In the genomic region with DNA sequence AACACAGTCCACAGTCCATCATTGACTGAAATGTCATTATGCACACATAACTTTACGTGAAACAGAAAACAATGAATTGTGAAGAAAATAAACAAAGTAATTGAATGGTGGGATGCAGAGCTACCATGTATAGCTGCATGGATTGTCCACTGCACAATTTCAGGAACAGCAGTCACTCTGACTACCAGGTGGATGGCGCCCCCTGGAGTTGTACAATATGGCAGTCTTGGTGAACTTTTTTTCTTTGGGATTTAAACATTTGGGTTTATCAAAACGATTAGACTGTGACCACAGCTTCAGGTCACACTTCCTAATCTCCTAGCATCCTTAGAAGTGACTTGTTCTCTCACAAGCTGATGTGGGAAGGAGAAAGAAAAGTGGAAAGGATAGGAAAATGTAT, we compare ENCODE assay signal across 8 cellular contexts. TPM values are rescaled to one million over a fixed set of nuclear protein-coding genes. Genes with fewer than 3 reads are reported as not detected.
DNase-seq lines count a peak whose midpoint lies in the region; ATAC-seq and TF ChIP-seq lines count a peak whose summit lies in the region.

No MANE protein-coding gene starts in this region.

- TF ChIP-seq CTCF in HEK293 (tag by site-specific recombination; IDR thresholded peaks at IDR 0.05) (no peak), heart left ventricle (IDR thresholded peaks at IDR 0.05) (peak; percentile 33 to 69 (median 61))

- no peaks in the 10 kb centered on the region for H3K4me1 ChIP-seq in HEK293 (ENCODE audit: control insufficient read depth, insufficient read depth, low read length)
- H3K4me1 ChIP-seq in heart left ventricle, result peaks cover 0 to 11% (median 0%) of the 10 kb centered on the region in 12 donors

- H3K9me3 ChIP-seq in HEK293 (ENCODE audit: control insufficient read depth, insufficient read depth, low read depth, low read length), result no peaks in the 10 kb centered on the region
- no peaks in the 10 kb centered on the region for H3K9me3 ChIP-seq in heart left ventricle

- H3K27ac ChIP-seq in HEK293 (ENCODE audit: extremely low read depth, low read depth, low read length) (no peak overlapping the region), heart left ventricle (no peak overlapping the region)

- no peak for ATAC-seq in heart left ventricle
- no peak for ATAC-seq in HG02610 (IDR thresholded peaks at IDR 0.05; ENCODE audit: unreplicated experiment)
- no peak for ATAC-seq in GM18498 (IDR thresholded peaks at IDR 0.05; ENCODE audit: unreplicated experiment)

- no peak for TF ChIP-seq POLR2A in heart left ventricle (IDR thresholded peaks at IDR 0.05)

- intact Hi-C loops in heart left ventricle (cut with DNase I), result loop anchor here in 7 of 10 donors (1.0 to 10.0 kb wide), 6 partner anchors 47 to 377 kb away; no protein-coding TSS in a partner anchor

- H3K36me3 ChIP-seq in HEK293 (ENCODE audit: control insufficient read depth in 2 of 2, insufficient read depth in 1 of 2, low read length in 2 of 2) (no peaks in the 10 kb centered on the region), heart left ventricle (no peaks in the 10 kb centered on the region)

- DNase-seq in CD1c-positive myeloid dendritic cell (ENCODE audit: extremely low spot score) (peak; percentile 63), heart left ventricle (peak in 3 of 5 donors; percentile 31 to 41 (median 34)), ecto neural progenitor cell (ENCODE audit: low spot score) (no peak)
- DNase-seq in activated CD4-positive, alpha-beta T cell treated with anti-CD3 and anti-CD28 coated beads, Interleukin-2, amount 50 U/mL, for 48 hours, result peak; percentile 54 to 58
- DNase-seq in stimulated activated CD4-positive, alpha-beta T cell treated with anti-CD3 and anti-CD28 coated beads, Interleukin-1b, Interleukin-23, amount 100 ng/mL, for 48 hours, result peak; percentile 18

- no peak overlapping the region for H3K4me3 ChIP-seq in HEK293 (ENCODE audit: low read depth, low read length)
- H3K4me3 ChIP-seq in heart left ventricle, result no peak overlapping the region

- POLR2A ChIA-PET in HEK293 (lab: Yijun Ruan, JAX), result no interaction called here

- no peaks in the 10 kb centered on the region for H3K27me3 ChIP-seq in heart left ventricle

- CTCF ChIA-PET in HEK293 (lab: Yijun Ruan, JAX), result interaction anchor here (0.6 to 2.0 kb wide), 13 partner anchors 9 to 399 kb away, joined by 3 to 19 read pairs (median 4); no protein-coding TSS in a partner anchor

- WGBS in heart left ventricle, 4 donors, result 63 to 71% (median 68%) methylated on average over 3 of the region's 3 CpGs

TF ChIP-seq in HEK293, 187 proteins besides CTCF, POLR2A, EP300 and RAD21:
- TF ChIP-seq GLIS2 (tag by site-specific recombination; IDR thresholded peaks at IDR 0.05) (no peak), ZSCAN30 (tag by site-specific recombination; IDR thresholded peaks at IDR 0.05) (no peak), PRDM1 (tag by site-specific recombination; IDR thresholded peaks at IDR 0.05) (no peak), ZNF654 (tag by site-specific recombination; IDR thresholded peaks at IDR 0.05; ENCODE audit: low read depth) (peak; percentile 8; the same call in 1 of the 2 replicates)

RNA-seq across cellular contexts. Expression of gene TCF12, which starts 48.9 kb away (rescaled TPM):
- total RNA-seq in heart left ventricle, result 10 to 100 TPM; 31.8 to 77.3 (median 46.8) TPM
- polyA plus RNA-seq in heart left ventricle, result 10 to 100 TPM in 1 of 2 donors, 1 to 10 TPM in 1; 6.5 to 21.1 TPM
